13 cellular contexts compared by ENCODE assay signal in the genomic region with DNA sequence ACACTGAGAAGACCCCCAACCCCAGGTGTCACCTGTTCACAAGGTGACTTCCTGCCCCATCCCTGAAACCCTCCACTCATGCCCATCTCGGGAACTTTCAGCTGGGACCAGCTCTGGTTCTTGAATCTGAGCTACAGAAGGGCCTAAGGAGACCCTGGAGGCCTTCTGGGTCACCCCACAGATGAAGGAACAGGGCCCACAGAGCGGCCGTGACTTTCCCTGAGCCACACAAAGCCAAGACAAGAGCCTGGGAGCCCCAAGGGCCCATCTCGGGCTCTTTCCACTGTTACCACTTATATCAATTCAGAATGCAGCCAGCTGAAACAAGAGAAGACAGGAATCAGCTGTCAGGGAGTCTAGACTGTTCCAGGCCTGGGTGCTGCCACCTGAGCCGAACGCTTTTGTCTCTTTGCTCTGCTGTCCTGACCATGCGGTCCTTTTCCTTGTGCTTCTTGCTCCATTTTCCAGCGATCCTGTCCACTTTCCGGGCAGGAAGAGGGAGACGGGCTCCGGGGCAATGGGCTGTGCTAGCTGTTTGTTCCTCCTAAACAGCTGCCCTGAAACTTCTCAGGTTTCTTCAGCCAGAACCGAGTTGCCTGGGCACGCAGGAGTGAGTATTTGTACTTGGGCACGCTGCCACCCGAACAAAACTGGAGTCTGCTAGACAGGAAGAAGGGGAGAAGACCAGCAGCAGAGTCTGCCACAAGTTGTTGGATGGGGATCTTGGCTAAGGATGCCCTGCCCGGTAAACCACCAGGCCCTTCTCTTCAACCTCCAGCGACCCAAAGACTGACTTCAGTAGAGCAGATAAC. TPM values are rescaled to one million over a fixed set of nuclear protein-coding genes. Genes with fewer than 3 reads are reported as not detected.
DNase-seq lines count a peak whose midpoint lies in the region; ATAC-seq and TF ChIP-seq lines count a peak whose summit lies in the region.
"Had no signal": no experiment of that assay in that cellular context is flagged by ENCODE, and none has a peak within 500 bp of the region (broad histone marks: within the 10 kb centered on the region; RNA-seq: fewer than 3 reads in every experiment).

No MANE protein-coding gene starts in this region.

- no peak overlapping the region for H3K18ac ChIP-seq in neuronal stem cell (ENCODE audit: low read length)

- WGBS in neuronal stem cell (ENCODE audit: extremely low coverage in 2 of 2, insufficient read length in 2 of 2, insufficient replicate concordance in 1 of 2), 2 donors = no CpG with 5 or more reads among the region's 17 CpGs

- no peak overlapping the region for H2BK12ac ChIP-seq in neuronal stem cell (ENCODE audit: low read length)

- no peak overlapping the region for H3K4me3 ChIP-seq in neuronal stem cell (ENCODE audit: low read length in 2 of 2)
- H3K4me3 ChIP-seq: tibial artery had no signal

- H3K14ac ChIP-seq in neuronal stem cell (ENCODE audit: low read length) = no peak overlapping the region

- no peak overlapping the region for H4K8ac ChIP-seq in neuronal stem cell (ENCODE audit: low read depth, low read length)

- no peak overlapping the region for H3K9ac ChIP-seq in neuronal stem cell (ENCODE audit: low read depth, low read length, poor library complexity)

- H3K4me2 ChIP-seq in neuronal stem cell (ENCODE audit: insufficient read depth, low read length, poor library complexity, severe bottlenecking) = no peak overlapping the region

- peaks cover 4% of the 10 kb centered on the region for H3K79me1 ChIP-seq in neuronal stem cell (ENCODE audit: low read depth, low read length)

- H3K36me3 ChIP-seq in neuronal stem cell (replicated peaks in 1 of 2; ENCODE audit: control insufficient read depth in 2 of 2, insufficient read depth in 2 of 2, low read length in 2 of 2) = no peaks in the 10 kb centered on the region
- H3K36me3 ChIP-seq: neutrophil, tibial artery had no signal

- peaks cover 0 to 10% (median 3%) of the 10 kb centered on the region in 3 experiments for H3K27me3 ChIP-seq in neuronal stem cell (ENCODE audit: control insufficient read depth in 3 of 3, insufficient read depth in 3 of 3, low read depth in 1 of 3, low read length in 3 of 3)
- H3K27me3 ChIP-seq: tibial artery had no signal

- TF ChIP-seq CTCF in C4-2B (conservative IDR thresholded peaks at IDR 0.05) (no peak), GM10266 (IDR thresholded peaks at IDR 0.05; ENCODE audit: control insufficient read depth, insufficient read depth, low read depth, missing control alignments) (no peak)

- H3K4me1 ChIP-seq in neuronal stem cell (ENCODE audit: control insufficient read depth in 2 of 2, insufficient read depth in 1 of 2, low read depth in 1 of 2, low read length in 2 of 2) = peaks cover 4 to 6% of the 10 kb centered on the region in 2 donors

- H3K23ac ChIP-seq in neuronal stem cell (ENCODE audit: low read depth, low read length, poor library complexity) = no peak overlapping the region

- no peak overlapping the region for H4K91ac ChIP-seq in neuronal stem cell (ENCODE audit: low read depth, low read length, poor library complexity)

- H3K4ac ChIP-seq in neuronal stem cell (ENCODE audit: low read length) = no peak overlapping the region

- peak; percentile 59 to 63 for DNase-seq in NCI-H187 (lab: John Stamatoyannopoulos, UW)
- DNase-seq in neuronal stem cell (ENCODE audit: low spot score) = no peak
- DNase-seq in GM10266 (ENCODE audit: extremely low spot score) = no peak
- no peak for DNase-seq in activated CD4-positive, alpha-beta T cell treated with anti-CD3 and anti-CD28 coated beads, Interleukin-2, amount 50 U/mL, for 4 hours
- DNase-seq: activated naive CD8-positive, alpha-beta T cell treated with anti-CD3 and anti-CD28 coated beads for 36 hours; NCI-H1417 treated with DMSO at 0.1 percent for 48 hours had no signal

- H2AK5ac ChIP-seq in neuronal stem cell (ENCODE audit: low read depth, low read length) = no peak overlapping the region

- peak overlapping the region; percentile 65 for H2AFZ ChIP-seq in neuronal stem cell (ENCODE audit: low read length)

- H3K27ac ChIP-seq in C4-2B (peak overlapping the region; percentile 9; the same call in 1 of the 2 replicates), angular gyrus (ENCODE audit: low read depth, low read length) (peak overlapping the region; percentile 72), neuronal stem cell (replicated peaks; ENCODE audit: low read length) (no peak overlapping the region)
- H3K27ac ChIP-seq: neutrophil, tibial artery had no signal

- no peak for ATAC-seq in GM18861 (IDR thresholded peaks at IDR 0.05; ENCODE audit: unreplicated experiment)
- no peak for ATAC-seq in HG02571 (IDR thresholded peaks at IDR 0.05; ENCODE audit: unreplicated experiment)

- no peak overlapping the region for H2BK15ac ChIP-seq in neuronal stem cell (ENCODE audit: low read length)

- no peak overlapping the region for H2BK120ac ChIP-seq in neuronal stem cell (ENCODE audit: low read depth, low read length)

- H2BK5ac ChIP-seq in neuronal stem cell (ENCODE audit: low read length) = no peak overlapping the region

- H3K9me3 ChIP-seq in neuronal stem cell (replicated peaks in 1 of 2; ENCODE audit: control insufficient read depth in 2 of 2, insufficient read depth in 1 of 2, low read depth in 1 of 2, low read length in 2 of 2) = peaks cover 0 to 4% of the 10 kb centered on the region in 2 donors
- H3K9me3 ChIP-seq: neutrophil, tibial artery had no signal

RNA-seq across cellular contexts. Expression of a gene that starts 28.0 kb away (rescaled TPM):
- polyA plus RNA-seq in neuronal stem cell (2013, experiment 1 of 2) = 2.0 TPM
- polyA plus RNA-seq in neuronal stem cell (2013, experiment 2 of 2) = 1.6 TPM

RNA-seq across cellular contexts. Expression of a gene that starts 33.0 kb away (rescaled TPM):
- 4.6 TPM for polyA plus RNA-seq in neuronal stem cell (2013, experiment 1 of 2)
- polyA plus RNA-seq in neuronal stem cell (2013, experiment 2 of 2) = 5.0 TPM
- polyA plus RNA-seq: IgD-negative memory B cell had no signal

RNA-seq across cellular contexts. Expression of a gene that starts 54.3 kb away (rescaled TPM):
- 75.1 TPM for polyA plus RNA-seq in neuronal stem cell (2013, experiment 1 of 2)
- 77.2 TPM for polyA plus RNA-seq in neuronal stem cell (2013, experiment 2 of 2)

Comparison
In these comparisons a context has a peak if more than half of its experiments do, and no peak if none do; other contexts are left out.
1. DNase-seq: peak in NCI-H187 (2 of 2); none in neuronal stem cell (single experiment), GM10266 (single experiment) and activated CD4-positive, alpha-beta T cell treated with anti-CD3 and anti-CD28 coated beads, Interleukin-2, amount 50 U/mL, for 4 hours (0 of 2).